Comparison of ENCODE assay signal across 34 cellular contexts in the genomic region with DNA sequence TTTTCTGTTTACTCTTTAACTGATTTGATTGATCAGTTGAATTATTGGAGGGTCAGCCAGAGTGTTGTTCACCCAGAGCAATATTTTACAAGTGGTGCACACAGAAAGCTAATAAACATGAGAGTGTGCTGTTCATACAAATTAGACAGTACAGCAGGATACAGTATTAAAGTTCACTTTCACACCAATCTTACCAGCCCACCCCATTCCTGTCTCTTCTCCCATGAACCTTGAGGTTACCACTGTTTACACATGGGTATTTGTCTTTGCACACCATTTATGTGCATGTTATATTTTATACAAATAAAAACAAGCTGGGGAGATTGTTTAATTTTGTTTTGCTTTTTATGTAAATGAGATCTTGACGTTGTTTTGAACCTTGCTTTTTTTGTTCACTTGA. TPM values are rescaled to one million over a fixed set of nuclear protein-coding genes. Genes with fewer than 3 reads are reported as not detected.
"Had no signal": no experiment of that assay in that cellular context is flagged by ENCODE, and none has a peak within 500 bp of the region (broad histone marks: within the 10 kb centered on the region; RNA-seq: fewer than 3 reads in every experiment).

No MANE protein-coding gene starts in this region.

- H3K4me2 ChIP-seq: hepatocyte had no signal

- H3K27ac Mint-ChIP-seq: activated CD4-positive, alpha-beta memory T cell treated with anti-CD3 and anti-CD28 coated beads, Interleukin-2, amount 10 ng/mL, durations not matched to agents 7 days and 5 days; activated CD4-positive, alpha-beta T cell treated with anti-CD3 and anti-CD28 coated beads, Interleukin-2, amount 10 ng/mL, durations not matched to agents 7 days and 5 days; activated naive CD8-positive, alpha-beta T cell; activated T-cell treated with anti-CD3 and anti-CD28 coated beads, Interleukin-2, amount 50 U/mL, for 24 hours; activated T-cell treated with anti-CD3 and anti-CD28 coated beads, Interleukin-2, amount 50 U/mL, for 72 hours; dendritic cell treated with granulocyte-macrophage colony-stimulating factor and Interleukin-4, amounts not matched to agents 40 ng/mL and 50 ng/mL, for 4 days; endodermal cell; WTC11 had no signal

- ATAC-seq: activated T-cell treated with anti-CD3 and anti-CD28 coated beads, Interleukin-2, amount 50 U/mL, for 72 hours; body of pancreas; esophagus mucosa; foreskin keratinocyte; gastrocnemius medialis; heart left ventricle; WTC11 had no signal

- H3K9me3 Mint-ChIP-seq: activated CD4-positive, alpha-beta memory T cell treated with anti-CD3 and anti-CD28 coated beads, Interleukin-2, amount 10 ng/mL, durations not matched to agents 7 days and 5 days; activated CD4-positive, alpha-beta T cell treated with anti-CD3 and anti-CD28 coated beads, Interleukin-2, amount 10 ng/mL, durations not matched to agents 7 days and 5 days; activated T-cell treated with anti-CD3 and anti-CD28 coated beads, Interleukin-2, amount 50 U/mL, for 24 hours; activated T-cell treated with anti-CD3 and anti-CD28 coated beads, Interleukin-2, amount 50 U/mL, for 72 hours; dendritic cell treated with granulocyte-macrophage colony-stimulating factor and Interleukin-4, amounts not matched to agents 40 ng/mL and 50 ng/mL, for 4 days; endodermal cell; WTC11 had no signal

- H3K36me3 Mint-ChIP-seq: activated naive CD8-positive, alpha-beta T cell had no signal

- H3K9me3 ChIP-seq: body of pancreas, colonic mucosa, gastrocnemius medialis, heart left ventricle had no signal

- H2AFZ ChIP-seq: hepatocyte had no signal

- H3K4me3 Mint-ChIP-seq: activated CD4-positive, alpha-beta memory T cell treated with anti-CD3 and anti-CD28 coated beads, Interleukin-2, amount 10 ng/mL, durations not matched to agents 7 days and 5 days; activated CD4-positive, alpha-beta T cell treated with anti-CD3 and anti-CD28 coated beads, Interleukin-2, amount 10 ng/mL, durations not matched to agents 7 days and 5 days; activated naive CD8-positive, alpha-beta T cell; activated T-cell treated with anti-CD3 and anti-CD28 coated beads, Interleukin-2, amount 50 U/mL, for 24 hours; activated T-cell treated with anti-CD3 and anti-CD28 coated beads, Interleukin-2, amount 50 U/mL, for 72 hours; dendritic cell treated with granulocyte-macrophage colony-stimulating factor and Interleukin-4, amounts not matched to agents 40 ng/mL and 50 ng/mL, for 4 days; endodermal cell; WTC11 had no signal

- H3K27me3 Mint-ChIP-seq: activated CD4-positive, alpha-beta memory T cell treated with anti-CD3 and anti-CD28 coated beads, Interleukin-2, amount 10 ng/mL, durations not matched to agents 7 days and 5 days; activated CD4-positive, alpha-beta T cell treated with anti-CD3 and anti-CD28 coated beads, Interleukin-2, amount 10 ng/mL, durations not matched to agents 7 days and 5 days; activated naive CD8-positive, alpha-beta T cell; activated T-cell treated with anti-CD3 and anti-CD28 coated beads, Interleukin-2, amount 50 U/mL, for 24 hours; dendritic cell treated with granulocyte-macrophage colony-stimulating factor and Interleukin-4, amounts not matched to agents 40 ng/mL and 50 ng/mL, for 4 days had no signal

- DNase-seq: activated CD4-positive, alpha-beta memory T cell treated with anti-CD3 and anti-CD28 coated beads, Interleukin-2, amount 10 ng/mL, durations not matched to agents 7 days and 5 days; activated CD4-positive, alpha-beta T cell treated with anti-CD3 and anti-CD28 coated beads for 1 hour; activated CD4-positive, alpha-beta T cell treated with anti-CD3 and anti-CD28 coated beads for 4 hours; activated CD4-positive, alpha-beta T cell treated with anti-CD3 and anti-CD28 coated beads, Interleukin-2, amount 10 ng/mL, durations not matched to agents 7 days and 5 days; activated CD4-positive, alpha-beta T cell treated with anti-CD3 and anti-CD28 coated beads, Interleukin-2, amount 50 U/mL, for 4 hours; activated CD8-positive, alpha-beta memory T cell treated with anti-CD3 and anti-CD28 coated beads, Interleukin-2, amount 50 U/mL, for 48 hours; activated effector memory CD4-positive, alpha-beta T cell treated with Interleukin-2 at 50 U/mL for 16 hours; activated gamma-delta T cell treated with Interleukin-2 at 50 U/mL for 16 hours; activated naive CD4-positive, alpha-beta T cell treated with anti-CD3 and anti-CD28 coated beads, Interleukin-2, amount 50 U/mL, for 16 hours; activated naive CD4-positive, alpha-beta T cell treated with Interleukin-2 at 50 U/mL for 16 hours; activated T-cell treated with anti-CD3 and anti-CD28 coated beads for 4 hours; activated T-cell treated with anti-CD3 and anti-CD28 coated beads, Interleukin-2, amount 50 U/mL, for 24 hours; activated T-cell treated with anti-CD3 and anti-CD28 coated beads, Interleukin-2, amount 50 U/mL, for 72 hours; amniotic stem cell; anterior cingulate cortex; body of pancreas; caudate nucleus; colonic mucosa; dorsolateral prefrontal cortex; effector memory CD4-positive, alpha-beta T cell; endodermal cell; foreskin keratinocyte; gastrocnemius medialis; glutamatergic neuron; heart left ventricle; T-helper 1 cell; T-helper 2 cell had no signal

- H3K4me3 ChIP-seq: body of pancreas, colonic mucosa, dorsolateral prefrontal cortex, gastrocnemius medialis, heart left ventricle, hepatocyte had no signal

- H3K36me3 ChIP-seq: colonic mucosa had no signal

- H3K27ac ChIP-seq: body of pancreas, colonic mucosa, dorsolateral prefrontal cortex, foreskin keratinocyte, gastrocnemius medialis, heart left ventricle, hepatocyte had no signal

- H3K27me3 ChIP-seq: body of pancreas, colonic mucosa, dorsolateral prefrontal cortex, foreskin keratinocyte, gastrocnemius medialis, heart left ventricle, hepatocyte had no signal

RNA-seq across cellular contexts. Expression of gene OPN1SW, which starts 29.9 kb away (rescaled TPM):
- total RNA-seq: activated CD4-positive, alpha-beta memory T cell treated with anti-CD3 and anti-CD28 coated beads, Interleukin-2, amount 10 ng/mL, durations not matched to agents 7 days and 5 days; activated CD4-positive, alpha-beta T cell treated with anti-CD3 and anti-CD28 coated beads, Interleukin-2, amount 10 ng/mL, durations not matched to agents 7 days and 5 days; activated T-cell treated with anti-CD3 and anti-CD28 coated beads, Interleukin-2, amount 50 U/mL, for 72 hours; body of pancreas; colonic mucosa; endodermal cell; epithelial cell of proximal tubule; esophagus mucosa; foreskin keratinocyte; gastrocnemius medialis; heart left ventricle; hepatocyte; WTC11 had no signal
- polyA plus RNA-seq: adipose tissue, foreskin keratinocyte, heart left ventricle, hepatocyte had no signal
